10 cellular contexts compared by ENCODE assay signal in the genomic region with DNA sequence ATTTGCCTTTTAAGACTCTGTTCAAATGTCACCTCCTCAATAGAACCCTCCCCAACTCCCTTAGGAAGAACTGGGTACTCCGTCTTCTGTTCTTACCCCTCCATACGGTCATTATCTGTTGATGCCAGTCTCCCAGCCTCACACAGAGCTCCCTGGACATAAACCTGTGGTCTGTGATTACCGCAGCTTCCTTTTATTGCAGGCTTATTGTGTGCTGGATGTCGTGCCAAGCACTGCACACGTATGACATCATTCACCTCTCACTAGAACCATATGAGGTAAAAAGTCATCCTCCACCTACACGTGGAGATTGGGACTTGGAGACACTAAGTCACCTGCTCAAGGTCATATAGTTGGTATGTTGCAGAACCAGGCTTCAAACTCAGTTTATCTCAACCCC. TPM values are rescaled to one million over a fixed set of nuclear protein-coding genes. Genes with fewer than 3 reads are reported as not detected.
"Had no signal": no experiment of that assay in that cellular context is flagged by ENCODE, and none has a peak within 500 bp of the region (broad histone marks: within the 10 kb centered on the region; RNA-seq: fewer than 3 reads in every experiment).

No MANE protein-coding gene starts in this region.

- H3K9me3 Mint-ChIP-seq: endodermal cell had no signal

- H3K4me1 ChIP-seq: parathyroid adenoma, thyroid gland had no signal

- H3K4me3 ChIP-seq: lung, thyroid gland had no signal

- H3K9me3 ChIP-seq: thyroid gland had no signal

- H3K36me3 ChIP-seq: thyroid gland had no signal

- H3K79me2 ChIP-seq: parathyroid adenoma had no signal

- H3K27ac Mint-ChIP-seq: activated CD4-positive, alpha-beta memory T cell treated with anti-CD3 and anti-CD28 coated beads for 36 hours; activated naive CD8-positive, alpha-beta T cell treated with anti-CD3 and anti-CD28 coated beads, Interleukin-2, amount 10 ng/mL, durations not matched to agents 7 days and 5 days; activated T-cell treated with anti-CD3 and anti-CD28 coated beads, Interleukin-2, amount 50 U/mL, for 72 hours; endodermal cell had no signal

- H2AFZ ChIP-seq: parathyroid adenoma had no signal

- H3K27me3 ChIP-seq: thyroid gland had no signal

- DNase-seq: midbrain had no signal

- H3K9ac ChIP-seq: parathyroid adenoma had no signal

- H3K27ac ChIP-seq: parathyroid adenoma, thyroid gland had no signal

- H3K4me3 Mint-ChIP-seq: activated CD4-positive, alpha-beta memory T cell treated with anti-CD3 and anti-CD28 coated beads for 36 hours; activated naive CD8-positive, alpha-beta T cell treated with anti-CD3 and anti-CD28 coated beads, Interleukin-2, amount 10 ng/mL, durations not matched to agents 7 days and 5 days; activated T-cell treated with anti-CD3 and anti-CD28 coated beads, Interleukin-2, amount 50 U/mL, for 72 hours; endodermal cell had no signal

- H3K36me3 Mint-ChIP-seq: activated CD4-positive, alpha-beta memory T cell treated with anti-CD3 and anti-CD28 coated beads for 36 hours had no signal

RNA-seq across cellular contexts. Expression of a gene that starts 15.3 kb away (rescaled TPM):
- total RNA-seq: activated CD4-positive, alpha-beta memory T cell treated with anti-CD3 and anti-CD28 coated beads for 36 hours; activated naive CD8-positive, alpha-beta T cell treated with anti-CD3 and anti-CD28 coated beads, Interleukin-2, amount 10 ng/mL, durations not matched to agents 7 days and 5 days; activated T-cell treated with anti-CD3 and anti-CD28 coated beads, Interleukin-2, amount 50 U/mL, for 72 hours; chondrocyte; dermis microvascular lymphatic vessel endothelial cell had no signal

RNA-seq across cellular contexts. Expression of a gene that starts 50.3 kb away (rescaled TPM):
- total RNA-seq: chondrocyte had no signal
